ENCODE assay signal across 23 cellular contexts in genomic region chr7:140557809-140558518, GRCh38.
"Had no signal": no experiment of that assay in that cellular context is flagged by ENCODE, and none has a peak within 500 bp of the region (broad histone marks: within the 10 kb centered on the region; RNA-seq: fewer than 3 reads in every experiment).

No MANE protein-coding gene starts in this region.

- H3K4me1 Mint-ChIP-seq: activated naive CD8-positive, alpha-beta T cell treated with anti-CD3 and anti-CD28 coated beads, Interleukin-2, amount 10 ng/mL, durations not matched to agents 7 days and 5 days; activated T-helper 17 cell treated with anti-CD3 and anti-CD28 coated beads, Interleukin-2, amount 50 U/mL, for 72 hours had no signal

- H3K27ac ChIP-seq: cardiac muscle cell, left lung, thyroid gland had no signal

- ATAC-seq: activated CD8-positive, alpha-beta T cell treated with anti-CD3 and anti-CD28 coated beads for 36 hours; activated T-helper 17 cell treated with anti-CD3 and anti-CD28 coated beads, Interleukin-2, amount 50 U/mL, for 72 hours; left lung had no signal

- H3K9me3 ChIP-seq: left lung, thyroid gland had no signal

- H3K4me3 Mint-ChIP-seq: activated CD8-positive, alpha-beta T cell treated with anti-CD3 and anti-CD28 coated beads for 36 hours; activated naive CD8-positive, alpha-beta T cell treated with anti-CD3 and anti-CD28 coated beads, Interleukin-2, amount 10 ng/mL, durations not matched to agents 7 days and 5 days; activated T-helper 17 cell treated with anti-CD3 and anti-CD28 coated beads, Interleukin-2, amount 50 U/mL, for 72 hours; endodermal cell; nephron had no signal

- H3K4me1 ChIP-seq: left lung, thyroid gland had no signal

- H3K27ac Mint-ChIP-seq: activated CD8-positive, alpha-beta T cell treated with anti-CD3 and anti-CD28 coated beads for 36 hours; activated naive CD8-positive, alpha-beta T cell treated with anti-CD3 and anti-CD28 coated beads, Interleukin-2, amount 10 ng/mL, durations not matched to agents 7 days and 5 days; activated T-helper 17 cell treated with anti-CD3 and anti-CD28 coated beads, Interleukin-2, amount 50 U/mL, for 72 hours; endodermal cell; nephron had no signal

- H3K36me3 Mint-ChIP-seq: activated naive CD8-positive, alpha-beta T cell treated with anti-CD3 and anti-CD28 coated beads, Interleukin-2, amount 10 ng/mL, durations not matched to agents 7 days and 5 days had no signal

- DNase-seq: activated CD4-positive, alpha-beta T cell treated with anti-CD3 and anti-CD28 coated beads for 48 hours; activated CD4-positive, CD25-positive, alpha-beta regulatory T cell; activated CD8-positive, alpha-beta T cell treated with anti-CD3 and anti-CD28 coated beads for 36 hours; activated naive CD4-positive, alpha-beta T cell; activated naive CD8-positive, alpha-beta T cell treated with anti-CD3 and anti-CD28 coated beads, Interleukin-2, amount 10 ng/mL, durations not matched to agents 7 days and 5 days; activated T-cell treated with anti-CD3 and anti-CD28 coated beads, Interleukin-2, amount 50 U/mL, for 1 hour; amygdala; endodermal cell; head of caudate nucleus; left lung; midbrain; stimulated activated CD4-positive, alpha-beta T cell treated with anti-CD3 and anti-CD28 coated beads, Interleukin-12 subunit alpha, Interleukin-12 subunit beta, amount 100 ng/mL, for 4 hours; stimulated activated CD4-positive, alpha-beta T cell treated with anti-CD3 and anti-CD28 coated beads, Interleukin-1b, Interleukin-23, amount 100 ng/mL, for 48 hours; stimulated activated CD8-positive, alpha-beta memory T cell treated with anti-CD3 and anti-CD28 coated beads, Interleukin-4, amount 100 ng/mL, for 48 hours; stimulated activated naive CD4-positive, alpha-beta T cell; T-helper 2 cell; thyroid gland had no signal

- H3K27me3 ChIP-seq: cardiac muscle cell, left lung, thyroid gland had no signal

- FAIRE-seq: frontal cortex, keratinocyte, TTC549 had no signal

- H3K9me3 Mint-ChIP-seq: activated CD8-positive, alpha-beta T cell treated with anti-CD3 and anti-CD28 coated beads for 36 hours; activated naive CD8-positive, alpha-beta T cell treated with anti-CD3 and anti-CD28 coated beads, Interleukin-2, amount 10 ng/mL, durations not matched to agents 7 days and 5 days; activated T-helper 17 cell treated with anti-CD3 and anti-CD28 coated beads, Interleukin-2, amount 50 U/mL, for 72 hours; endodermal cell; nephron had no signal

- H3K36me3 ChIP-seq: left lung, thyroid gland had no signal

- H3K4me3 ChIP-seq: cardiac muscle cell, left lung, thyroid gland had no signal
